26 cellular contexts compared by ENCODE assay signal in genomic region chr2:44834656-44835055, GRCh38.
"Had no signal": no experiment of that assay in that cellular context is flagged by ENCODE, and none has a peak within 500 bp of the region (broad histone marks: within the 10 kb centered on the region; RNA-seq: fewer than 3 reads in every experiment).

No MANE protein-coding gene starts in this region.

- H3K4me3 Mint-ChIP-seq: dendritic cell treated with granulocyte-macrophage colony-stimulating factor and Interleukin-4, amounts not matched to agents 40 ng/mL and 50 ng/mL, for 4 days; memory B cell; naive B cell; natural killer cell treated with Interleukin-12 subunit alpha and Interleukin-12 subunit beta and Interleukin-15 and Interleukin-18, amount 100 ng/mL, for 72 hours; neural progenitor cell; stimulated activated naive B cell treated with anti-CD40 and anti-IgM and Interleukin-4, amounts not matched to agents 10 μg/mL and 1 μg/mL and 100 μg/mL, for 72 hours; stimulated activated naive CD8-positive, alpha-beta T cell treated with anti-CD3 and anti-CD28 coated beads, Interleukin-15, Interleukin-2, amounts not matched to agents 100 ng/mL and 50 ng/mL, for 24 hours had no signal

- H3K27ac Mint-ChIP-seq: dendritic cell treated with granulocyte-macrophage colony-stimulating factor and Interleukin-4, amounts not matched to agents 40 ng/mL and 50 ng/mL, for 4 days; memory B cell; naive B cell; natural killer cell treated with Interleukin-12 subunit alpha and Interleukin-12 subunit beta and Interleukin-15 and Interleukin-18, amount 100 ng/mL, for 72 hours; neural progenitor cell; progenitor cell of endocrine pancreas; stimulated activated naive B cell treated with anti-CD40 and anti-IgM and Interleukin-4, amounts not matched to agents 10 μg/mL and 1 μg/mL and 100 μg/mL, for 72 hours had no signal

- H3K9me3 Mint-ChIP-seq: dendritic cell treated with granulocyte-macrophage colony-stimulating factor and Interleukin-4, amounts not matched to agents 40 ng/mL and 50 ng/mL, for 4 days; natural killer cell treated with Interleukin-12 subunit alpha and Interleukin-12 subunit beta and Interleukin-15 and Interleukin-18, amount 100 ng/mL, for 72 hours; stimulated activated naive CD8-positive, alpha-beta T cell treated with anti-CD3 and anti-CD28 coated beads, Interleukin-15, Interleukin-2, amounts not matched to agents 100 ng/mL and 50 ng/mL, for 24 hours had no signal

- H3K36me3 Mint-ChIP-seq: natural killer cell treated with Interleukin-12 subunit alpha and Interleukin-12 subunit beta and Interleukin-15 and Interleukin-18, amount 100 ng/mL, for 72 hours; neural progenitor cell had no signal

- DNase-seq: colonic mucosa; effector CD8-positive, alpha-beta T cell; foreskin keratinocyte; heart left ventricle; kidney; naive B cell; stimulated activated CD4-positive, alpha-beta T cell treated with anti-CD3 and anti-CD28 coated beads, Interleukin-2, amount 100 ng/mL, for 24 hours; stimulated activated CD4-positive, alpha-beta T cell treated with anti-CD3 and anti-CD28 coated beads, Interleukin-4, amount 100 ng/mL, for 24 hours; stimulated activated naive B cell treated with anti-CD40 and anti-IgM and Interleukin-4, amounts not matched to agents 10 μg/mL and 1 μg/mL and 100 μg/mL, for 72 hours; upper lobe of left lung had no signal

- H3K4me3 ChIP-seq: colonic mucosa, esophagus muscularis mucosa, gastroesophageal sphincter, heart left ventricle, hepatocyte, lung, neural progenitor cell, right atrium auricular region, thoracic aorta, tibial nerve, upper lobe of left lung had no signal

- ATAC-seq: foreskin keratinocyte; gastroesophageal sphincter; heart left ventricle; left lobe of liver; natural killer cell treated with Interleukin-12 subunit alpha and Interleukin-12 subunit beta and Interleukin-15 and Interleukin-18, amount 100 ng/mL, for 72 hours; sciatic nerve; stimulated activated naive B cell treated with anti-CD40 and anti-IgM and Interleukin-4, amounts not matched to agents 10 μg/mL and 1 μg/mL and 100 μg/mL, for 72 hours had no signal

- H3K27me3 ChIP-seq: colonic mucosa, esophagus muscularis mucosa, gastroesophageal sphincter, hepatocyte, neural progenitor cell, right atrium auricular region, tibial nerve, upper lobe of left lung had no signal

- H3K27ac ChIP-seq: colonic mucosa, esophagus muscularis mucosa, foreskin keratinocyte, gastroesophageal sphincter, heart left ventricle, hepatocyte, neural progenitor cell, parathyroid adenoma, right atrium auricular region, thoracic aorta, tibial nerve, upper lobe of left lung had no signal

- H3K9me3 ChIP-seq: colonic mucosa, thoracic aorta, upper lobe of left lung had no signal

- H3K36me3 ChIP-seq: colonic mucosa, esophagus muscularis mucosa, gastroesophageal sphincter, heart left ventricle, neural progenitor cell, right atrium auricular region, thoracic aorta, tibial nerve, upper lobe of left lung had no signal
